8 cellular contexts compared by ENCODE assay signal in genomic region chr17:75069783-75070182, GRCh38. TPM values are rescaled to one million over a fixed set of nuclear protein-coding genes. Genes with fewer than 3 reads are reported as not detected.
DNase-seq lines count a peak whose midpoint lies in the region; ATAC-seq, FAIRE-seq and TF ChIP-seq lines count a peak whose summit lies in the region.

No MANE protein-coding gene starts in this region.

- H3K4ac ChIP-seq in H1 (replicated peaks; ENCODE audit: insufficient read length, low read depth, low read length) = no peak overlapping the region

- no peak overlapping the region for H3K4me2 ChIP-seq in H1 (ENCODE audit: insufficient read depth in 1 of 2, low read depth in 2 of 2, low read length in 2 of 2)

- H2AFZ ChIP-seq in H1 (ENCODE audit: low read length) = no peak overlapping the region

- H3K36me3 Mint-ChIP-seq in activated CD4-positive, alpha-beta T cell treated with anti-CD3 and anti-CD28 coated beads, Interleukin-2, amount 10 ng/mL, durations not matched to agents 7 days and 5 days (ENCODE audit: low read depth) = peaks cover 3% of the 10 kb centered on the region

- no peak for TF ChIP-seq RAD21 in H1 (IDR thresholded peaks at IDR 0.05 in 1 of 2, conservative IDR thresholded peaks at IDR 0.05 in 1 of 2; ENCODE audit: low read depth in 2 of 2, low read length in 2 of 2)

- H3K23me2 ChIP-seq in H1 (ENCODE audit: low read depth, low read length) = no peaks in the 10 kb centered on the region

- H4K8ac ChIP-seq in H1 (ENCODE audit: extremely low read depth, insufficient read depth, low read length) = no peak overlapping the region

- no peak overlapping the region for H3K14ac ChIP-seq in H1 (ENCODE audit: insufficient read length)

- H3K4me1 ChIP-seq in H1 (replicated peaks in 1 of 4; ENCODE audit: control insufficient read depth in 3 of 4, insufficient read depth in 4 of 4, low read length in 3 of 4) (no peaks in the 10 kb centered on the region; a peak in 1 of 7 replicates), stomach (no peaks in the 10 kb centered on the region)

- no peaks in the 10 kb centered on the region for H3K9me3 ChIP-seq in H1 (ENCODE audit: insufficient read depth in 2 of 2, low read depth in 1 of 2, low read length in 1 of 2)
- no peaks in the 10 kb centered on the region for H3K9me3 ChIP-seq in stomach

- no peaks in the 10 kb centered on the region for H3K27me3 Mint-ChIP-seq in activated CD4-positive, alpha-beta T cell treated with anti-CD3 and anti-CD28 coated beads, Interleukin-2, amount 10 ng/mL, durations not matched to agents 7 days and 5 days

- H2BK12ac ChIP-seq in H1 (ENCODE audit: low read depth, low read length) = no peak overlapping the region

- no peak overlapping the region for H2AK5ac ChIP-seq in H1 (ENCODE audit: low read depth, low read length)

- CTCF ChIA-PET in activated CD4-positive, alpha-beta T cell treated with anti-CD3 and anti-CD28 coated beads, Interleukin-2, amount 10 ng/mL, durations not matched to agents 7 days and 5 days (lab: Charles Lee) = interaction anchor here (0.6 to 2.3 kb wide), 6 partner anchors 9 to 248 kb away, joined by 3 to 10 read pairs (median 4); no protein-coding TSS in a partner anchor
- CTCF ChIA-PET in H1 (lab: Charles Lee; ENCODE audit: partially characterized antibody) = interaction anchor here (0.7 to 7.3 kb wide), 15 partner anchors 9 to 75 kb away, joined by 3 to 64 read pairs (median 7); partner anchors contain the start of genes ARMC7, NT5C and SLC16A5

- FAIRE-seq in H1 (lab: Jason Lieb, UNC) = no peak

- H3K9me3 Mint-ChIP-seq in activated CD4-positive, alpha-beta T cell treated with anti-CD3 and anti-CD28 coated beads, Interleukin-2, amount 10 ng/mL, durations not matched to agents 7 days and 5 days = no peaks in the 10 kb centered on the region

- no peak overlapping the region for H2BK120ac ChIP-seq in H1 (replicated peaks; ENCODE audit: low read depth, low read length)

- no peaks in the 10 kb centered on the region for H3K27me3 ChIP-seq in H1 (replicated peaks in 1 of 4; ENCODE audit: control insufficient read depth in 3 of 4, extremely low read depth in 1 of 4, insufficient read depth in 3 of 4, low read length in 3 of 4)
- no peaks in the 10 kb centered on the region for H3K27me3 ChIP-seq in stomach

- no peak for TF ChIP-seq EP300 in H1 (IDR thresholded peaks at IDR 0.05; ENCODE audit: borderline replicate concordance in 1 of 2, low read depth in 2 of 2, low read length in 2 of 2)
- no peak for TF ChIP-seq EP300 in stomach (IDR thresholded peaks at IDR 0.05)

- H4K91ac ChIP-seq in H1 (replicated peaks; ENCODE audit: insufficient read length, low read length) = no peak overlapping the region

- no peak overlapping the region for H3K9ac ChIP-seq in H1 (replicated peaks in 1 of 4; ENCODE audit: extremely low read depth in 1 of 4, low read depth in 3 of 4, low read length in 3 of 4)

- peaks cover 0 to 8% (median 3%) of the 10 kb centered on the region in 4 experiments; a peak in 5 of 8 replicates for H3K36me3 ChIP-seq in H1 (ENCODE audit: control insufficient read depth in 2 of 4, insufficient read depth in 4 of 4, low read length in 3 of 4)
- H3K36me3 ChIP-seq in stomach = peaks cover under 1 to 9% (median 8%) of the 10 kb centered on the region in 4 donors

- peaks cover 0 to 2% of the 10 kb centered on the region in 2 experiments for H4K20me1 ChIP-seq in H1 (replicated peaks in 1 of 2; ENCODE audit: control insufficient read depth in 1 of 2, insufficient read depth in 2 of 2, low read length in 2 of 2)

- no peak overlapping the region for H3K23ac ChIP-seq in H1 (ENCODE audit: insufficient read length)

- no peak overlapping the region for H3K56ac ChIP-seq in H1 (replicated peaks; ENCODE audit: insufficient read length, low read depth, low read length)

- H3K4me3 ChIP-seq in H1 (ENCODE audit: extremely low read depth in 1 of 4, insufficient read depth in 2 of 4, low read depth in 3 of 4, low read length in 4 of 4) (no peak overlapping the region), stomach (no peak overlapping the region)

- H3K4me1 Mint-ChIP-seq in activated CD4-positive, alpha-beta T cell treated with anti-CD3 and anti-CD28 coated beads, Interleukin-2, amount 10 ng/mL, durations not matched to agents 7 days and 5 days = peaks cover 36% of the 10 kb centered on the region

- no peak overlapping the region for H3K18ac ChIP-seq in H1 (ENCODE audit: extremely low read depth, low read length)

- no peak overlapping the region for H2BK15ac ChIP-seq in H1 (ENCODE audit: low read length)

- H3K79me1 ChIP-seq in H1 (ENCODE audit: low read depth, low read length) = peaks cover 2% of the 10 kb centered on the region; the same call in 1 of the 2 replicates

- no peak overlapping the region for H2BK5ac ChIP-seq in H1 (ENCODE audit: low read depth, low read length)

- peak; percentile 40 for DNase-seq in activated CD4-positive, alpha-beta T cell treated with anti-CD3 and anti-CD28 coated beads, Interleukin-2, amount 10 ng/mL, durations not matched to agents 7 days and 5 days
- DNase-seq in activated CD4-positive, alpha-beta T cell treated with anti-CD3 and anti-CD28 coated beads, Interleukin-2, amount 50 U/mL, for 48 hours = no peak
- DNase-seq in NCI-H526 treated with DMSO at 0.1 percent for 48 hours (lab: John Stamatoyannopoulos, UW) (peak; percentile 9), H1 (ENCODE audit: low read depth in 1 of 2, low spot score in 2 of 2) (no peak), stomach (peak; percentile 43), NCI-H226 (no peak)
- DNase-seq in activated CD8-positive, alpha-beta memory T cell treated with anti-CD3 and anti-CD28 coated beads, Interleukin-2, amount 50 U/mL, for 48 hours = no peak

- TF ChIP-seq CTCF in H1 (IDR thresholded peaks at IDR 0.05; ENCODE audit: control extremely low read depth in 1 of 3, insufficient read depth in 1 of 3, low read depth in 1 of 3, low read length in 3 of 3) (peak in 2 of 3 experiments; percentile 6 to 7; a peak in 2 of 4 replicates), stomach (IDR thresholded peaks at IDR 0.05) (peak in 2 of 7 experiments; percentile 36 to 55)

- POLR2A ChIA-PET in activated CD4-positive, alpha-beta T cell treated with anti-CD3 and anti-CD28 coated beads, Interleukin-2, amount 10 ng/mL, durations not matched to agents 7 days and 5 days (lab: Charles Lee) = interaction anchor here (0.6 kb wide), 1 partner anchor 10 kb away, joined by 13 read pairs; no protein-coding TSS in a partner anchor
- POLR2A ChIA-PET in H1 (lab: Charles Lee; ENCODE audit: partially characterized antibody) = interaction anchor here (0.7 to 5.8 kb wide), 4 partner anchors 9 to 64 kb away, joined by 3 to 25 read pairs (median 5); partner anchors contain the start of genes ATP5PD and KCTD2

- 88% methylated on average over 2 of the region's 2 CpGs; no CpG with 5 or more reads in 1 of the 2 experiments for WGBS in H1 (ENCODE audit: extremely low coverage in 1 of 2, insufficient coverage in 1 of 2, insufficient read length in 1 of 2, insufficient replicate concordance in 2 of 2, low coverage in 1 of 2, low lambda C conversion rate in 2 of 2, missing lambda C conversion rate in 1 of 2), 2 experiments
- WGBS in stomach, 5 donors = 60 to 89% (median 86%) methylated on average over 2 of the region's 2 CpGs

- no peak for ATAC-seq in HG03571 (IDR thresholded peaks at IDR 0.05; ENCODE audit: unreplicated experiment)

- H3K27ac Mint-ChIP-seq in activated CD4-positive, alpha-beta T cell treated with anti-CD3 and anti-CD28 coated beads, Interleukin-2, amount 10 ng/mL, durations not matched to agents 7 days and 5 days = peak overlapping the region; percentile 81

- no peak overlapping the region for H2BK20ac ChIP-seq in H1 (ENCODE audit: low read length)

- H4K5ac ChIP-seq in H1 (ENCODE audit: insufficient read length, low read depth, low read length) = no peak overlapping the region

- no peak for TF ChIP-seq POLR2A in H1 (IDR thresholded peaks at IDR 0.05; ENCODE audit: control extremely low read depth in 1 of 2, low read depth in 2 of 2, low read length in 2 of 2)
- TF ChIP-seq POLR2A in stomach (IDR thresholded peaks at IDR 0.05) = no peak

- H3K4me3 Mint-ChIP-seq in activated CD4-positive, alpha-beta T cell treated with anti-CD3 and anti-CD28 coated beads, Interleukin-2, amount 10 ng/mL, durations not matched to agents 7 days and 5 days = no peak overlapping the region

- no peaks in the 10 kb centered on the region for H3K79me2 ChIP-seq in H1 (ENCODE audit: control insufficient read depth in 1 of 2, insufficient read depth in 2 of 2, low read length in 2 of 2)

- H3K27ac ChIP-seq in H1 (ENCODE audit: low read depth, low read length) (no peak overlapping the region), stomach (no peak overlapping the region)

- intact Hi-C loops in stomach (cut with DNase I; ENCODE audit: low total_unique reads) = no loop called here

RNA-seq across cellular contexts. Expression of gene SLC16A5, which starts 18.0 kb away (rescaled TPM):
- total RNA-seq in activated CD4-positive, alpha-beta T cell treated with anti-CD3 and anti-CD28 coated beads, Interleukin-2, amount 10 ng/mL, durations not matched to agents 7 days and 5 days = 10 to 100 TPM; 11.4 to 12.2 TPM
- 16.6 and 17.1 TPM in 2 replicates for total RNA-seq in H1 (2021; fragmentation: NEBNext Ultra II Directional; extraction: Animal tissue kit (Norgen Biotek cat#: 25700))
- 34.7 and 54.8 TPM in 2 replicates for polyA plus RNA-seq in H1 (2011; rRNA removed)
- polyA plus RNA-seq in H1 (2011; cell fraction: cytosol; rRNA removed) = 28.9 TPM
- 82.9 TPM for polyA plus RNA-seq in H1 (2011; cell fraction: nucleus; rRNA removed)
- 14.3 to 26.5 TPM (median 20.8 TPM) in 4 replicates for polyA plus RNA-seq in H1 (2012, experiment 1 of 2)
- 12.9 TPM for polyA plus RNA-seq in H1 (2012, experiment 2 of 2)
- polyA plus RNA-seq in H1 (2013, experiment 1 of 2) = 22.7 TPM
- polyA plus RNA-seq in H1 (2013, experiment 2 of 2) = 21.6 TPM
- polyA minus RNA-seq in H1 (2011; rRNA and poly(A)+ RNA removed) = 15.2 and 17.8 TPM in 2 replicates
- polyA minus RNA-seq in H1 (2011; cell fraction: cytosol; rRNA and poly(A)+ RNA removed) = 11.3 TPM
- 24.1 TPM for polyA minus RNA-seq in H1 (2011; cell fraction: nucleus; rRNA and poly(A)+ RNA removed)
- 100 to 1,000 TPM in 1 of 5 donors, 10 to 100 TPM in 4; 30.3 to 132 (median 57.1) TPM for total RNA-seq in stomach
- polyA plus RNA-seq in stomach = 1 to 10 TPM; 6.8 to 9.0 (median 7.9) TPM

RNA-seq across cellular contexts. Expression of gene KCTD2, which starts 22.8 kb away (rescaled TPM):
- total RNA-seq in activated CD4-positive, alpha-beta T cell treated with anti-CD3 and anti-CD28 coated beads, Interleukin-2, amount 10 ng/mL, durations not matched to agents 7 days and 5 days = 10 to 100 TPM; 21.7 TPM
- total RNA-seq in H1 (2021; fragmentation: NEBNext Ultra II Directional; extraction: Animal tissue kit (Norgen Biotek cat#: 25700)) = 33.7 and 34.1 TPM in 2 replicates
- polyA plus RNA-seq in H1 (2011; rRNA removed) (32.6 and 36.8 TPM in 2 replicates), stomach (10 to 100 TPM; 10.6 to 13.1 (median 11.2) TPM)
- polyA plus RNA-seq in H1 (2011; cell fraction: cytosol; rRNA removed) = 34.2 TPM
- 34.2 TPM for polyA plus RNA-seq in H1 (2011; cell fraction: nucleus; rRNA removed)
- polyA plus RNA-seq in H1 (2012, experiment 1 of 2) = 28.4 to 33.2 TPM (median 30.1 TPM) in 4 replicates
- polyA plus RNA-seq in H1 (2012, experiment 2 of 2) = 27.2 TPM
- polyA plus RNA-seq in H1 (2013, experiment 1 of 2) = 19.6 TPM
- 19.1 TPM for polyA plus RNA-seq in H1 (2013, experiment 2 of 2)
- polyA minus RNA-seq in H1 (2011; rRNA and poly(A)+ RNA removed) = 40.0 and 40.9 TPM in 2 replicates
- 16.6 TPM for polyA minus RNA-seq in H1 (2011; cell fraction: cytosol; rRNA and poly(A)+ RNA removed)
- polyA minus RNA-seq in H1 (2011; cell fraction: nucleus; rRNA and poly(A)+ RNA removed) = 13.5 TPM
- total RNA-seq in stomach = 10 to 100 TPM in 4 of 5 donors, 1 to 10 TPM in 1; 9.9 to 25.8 (median 12.5) TPM

RNA-seq across cellular contexts. Expression of gene ATP5PD, which starts 23.0 kb away (rescaled TPM):
- total RNA-seq in activated CD4-positive, alpha-beta T cell treated with anti-CD3 and anti-CD28 coated beads, Interleukin-2, amount 10 ng/mL, durations not matched to agents 7 days and 5 days = 100 to 1,000 TPM; 252 to 259 TPM
- total RNA-seq in H1 (2021; fragmentation: NEBNext Ultra II Directional; extraction: Animal tissue kit (Norgen Biotek cat#: 25700)) = 326 and 335 TPM in 2 replicates
- polyA plus RNA-seq in H1 (2011; rRNA removed) = 254 and 407 TPM in 2 replicates
- polyA plus RNA-seq in H1 (2011; cell fraction: cytosol; rRNA removed) = 359 TPM
- polyA plus RNA-seq in H1 (2011; cell fraction: nucleus; rRNA removed) = 101 TPM
- polyA plus RNA-seq in H1 (2012, experiment 1 of 2) = 445 to 644 TPM (median 486 TPM) in 4 replicates
- polyA plus RNA-seq in H1 (2012, experiment 2 of 2) = 293 TPM
- polyA plus RNA-seq in H1 (2013, experiment 1 of 2) = 532 TPM
- 533 TPM for polyA plus RNA-seq in H1 (2013, experiment 2 of 2)
- 160 and 164 TPM in 2 replicates for polyA minus RNA-seq in H1 (2011; rRNA and poly(A)+ RNA removed)
- polyA minus RNA-seq in H1 (2011; cell fraction: cytosol; rRNA and poly(A)+ RNA removed) = 92.8 TPM
- 69.1 TPM for polyA minus RNA-seq in H1 (2011; cell fraction: nucleus; rRNA and poly(A)+ RNA removed)
- total RNA-seq in stomach = 100 to 1,000 TPM in 4 of 5 donors, 10 to 100 TPM in 1; 77.0 to 307 (median 205) TPM
- 100 to 1,000 TPM; 474 to 681 (median 546) TPM for polyA plus RNA-seq in stomach

RNA-seq across cellular contexts. Expression of gene ARMC7, which starts 40.0 kb away (rescaled TPM):
- total RNA-seq in activated CD4-positive, alpha-beta T cell treated with anti-CD3 and anti-CD28 coated beads, Interleukin-2, amount 10 ng/mL, durations not matched to agents 7 days and 5 days = 10 to 100 TPM; 18.5 to 18.8 TPM
- 13.6 TPM in 2 replicates for total RNA-seq in H1 (2021; fragmentation: NEBNext Ultra II Directional; extraction: Animal tissue kit (Norgen Biotek cat#: 25700))
- 9.8 and 12.4 TPM in 2 replicates for polyA plus RNA-seq in H1 (2011; rRNA removed)
- 7.4 TPM for polyA plus RNA-seq in H1 (2011; cell fraction: cytosol; rRNA removed)
- polyA plus RNA-seq in H1 (2011; cell fraction: nucleus; rRNA removed) = 12.7 TPM
- polyA plus RNA-seq in H1 (2012, experiment 1 of 2) = 14.0 to 16.0 TPM (median 14.9 TPM) in 4 replicates
- 13.2 TPM for polyA plus RNA-seq in H1 (2012, experiment 2 of 2)
- 8.2 TPM for polyA plus RNA-seq in H1 (2013, experiment 1 of 2)
- polyA plus RNA-seq in H1 (2013, experiment 2 of 2) = 7.8 TPM
- 12.2 and 13.7 TPM in 2 replicates for polyA minus RNA-seq in H1 (2011; rRNA and poly(A)+ RNA removed)
- 10.2 TPM for polyA minus RNA-seq in H1 (2011; cell fraction: cytosol; rRNA and poly(A)+ RNA removed)
- 12.6 TPM for polyA minus RNA-seq in H1 (2011; cell fraction: nucleus; rRNA and poly(A)+ RNA removed)
- total RNA-seq in stomach = 10 to 100 TPM in 4 of 5 donors, 1 to 10 TPM in 1; 2.2 to 26.8 (median 13.9) TPM
- polyA plus RNA-seq in stomach = 10 to 100 TPM in 2 of 3 donors, 1 to 10 TPM in 1; 9.6 to 10.8 (median 10.7) TPM

RNA-seq across cellular contexts. Expression of gene MRPL58, which starts 57.3 kb away (rescaled TPM):
- 10 to 100 TPM; 41.2 to 46.2 TPM for total RNA-seq in activated CD4-positive, alpha-beta T cell treated with anti-CD3 and anti-CD28 coated beads, Interleukin-2, amount 10 ng/mL, durations not matched to agents 7 days and 5 days
- 48.5 and 49.1 TPM in 2 replicates for total RNA-seq in H1 (2021; fragmentation: NEBNext Ultra II Directional; extraction: Animal tissue kit (Norgen Biotek cat#: 25700))
- polyA plus RNA-seq in H1 (2011; rRNA removed) = 43.2 and 43.6 TPM in 2 replicates
- 73.0 TPM for polyA plus RNA-seq in H1 (2011; cell fraction: cytosol; rRNA removed)
- 28.6 TPM for polyA plus RNA-seq in H1 (2011; cell fraction: nucleus; rRNA removed)
- 34.5 to 60.5 TPM (median 52.3 TPM) in 4 replicates for polyA plus RNA-seq in H1 (2012, experiment 1 of 2)
- 70.9 TPM for polyA plus RNA-seq in H1 (2012, experiment 2 of 2)
- 43.0 TPM for polyA plus RNA-seq in H1 (2013, experiment 1 of 2)
- polyA plus RNA-seq in H1 (2013, experiment 2 of 2) = 40.8 TPM
- polyA minus RNA-seq in H1 (2011; rRNA and poly(A)+ RNA removed) = 16.1 and 20.3 TPM in 2 replicates
- 14.9 TPM for polyA minus RNA-seq in H1 (2011; cell fraction: cytosol; rRNA and poly(A)+ RNA removed)
- 21.0 TPM for polyA minus RNA-seq in H1 (2011; cell fraction: nucleus; rRNA and poly(A)+ RNA removed)
- 10 to 100 TPM in 4 of 5 donors, 1 to 10 TPM in 1; 6.7 to 69.0 (median 29.2) TPM for total RNA-seq in stomach
- 10 to 100 TPM; 42.1 to 57.1 (median 48.7) TPM for polyA plus RNA-seq in stomach

Comparison
In these comparisons a context has a peak if more than half of its experiments do, and no peak if none do; other contexts are left out.
1. DNase-seq: peak in activated CD4-positive, alpha-beta T cell treated with anti-CD3 and anti-CD28 coated beads, Interleukin-2, amount 10 ng/mL, durations not matched to agents 7 days and 5 days (single experiment), NCI-H526 treated with DMSO at 0.1 percent for 48 hours (single experiment) and stomach (single experiment); none in activated CD4-positive, alpha-beta T cell treated with anti-CD3 and anti-CD28 coated beads, Interleukin-2, amount 50 U/mL, for 48 hours (0 of 2), H1 (0 of 2), NCI-H226 (single experiment) and activated CD8-positive, alpha-beta memory T cell treated with anti-CD3 and anti-CD28 coated beads, Interleukin-2, amount 50 U/mL, for 48 hours (single experiment).